8 cellular contexts compared by ENCODE assay signal in the genomic region with DNA sequence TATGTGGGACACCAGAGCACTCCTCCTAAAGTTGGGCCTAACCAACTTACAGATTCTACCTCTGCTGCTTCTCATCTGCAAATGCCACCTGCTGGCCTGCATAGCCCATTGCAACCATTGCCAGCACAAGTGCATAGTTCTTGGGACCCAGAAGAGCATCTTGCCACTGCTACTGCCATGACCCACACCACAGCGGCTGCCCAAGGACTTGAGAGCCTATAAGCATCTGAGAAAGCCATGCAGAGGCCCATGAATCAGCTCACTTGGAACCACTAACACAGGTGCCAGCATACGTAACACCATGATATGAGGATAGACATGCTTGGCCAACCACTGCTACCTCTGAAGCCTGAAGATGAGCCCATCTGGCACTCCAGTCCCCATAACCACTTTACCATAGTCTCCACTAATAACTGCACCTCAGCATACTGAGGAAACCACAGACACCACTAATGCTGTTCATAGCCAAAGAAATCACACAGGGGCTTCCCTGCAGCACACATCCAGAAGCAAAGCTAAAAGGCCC.
DNase-seq lines count a peak whose midpoint lies in the region; ATAC-seq and TF ChIP-seq lines count a peak whose summit lies in the region.

No MANE protein-coding gene starts in this region.

- peak overlapping the region in 7 of 11 experiments; percentile 19 to 71 (median 50); a peak in 12 of 22 replicates for H3K4me2 ChIP-seq in BLaER1 treated with 17β-estradiol and CSF1 and Interleukin-3, amounts not matched to agents 10 nM and 100 nM
- no peak overlapping the region for H3K4me2 ChIP-seq in mammary epithelial cell (ENCODE audit: insufficient read depth, low read depth, low read length)

- CTCF ChIA-PET in mammary epithelial cell (lab: Charles Lee; ENCODE audit: low non-redundant PET), result no interaction called here

- H3K9me3 ChIP-seq in BLaER1 treated with 17β-estradiol and CSF1 and Interleukin-3, amounts not matched to agents 10 nM and 100 nM (replicated peaks in 1 of 11), result peaks cover 21 to 87% (median 43%) of the 10 kb centered on the region in 11 experiments
- H3K9me3 ChIP-seq in mammary epithelial cell (replicated peaks; ENCODE audit: insufficient read depth, low read length), result peaks cover 2% of the 10 kb centered on the region
- H3K9me3 ChIP-seq in upper lobe of left lung, result peaks cover 0 to 21% (median 0%) of the 10 kb centered on the region in 4 donors

- intact Hi-C loops in mammary epithelial cell (cut with micrococcal nuclease), result no loop called here

- no peak for TF ChIP-seq EP300 in upper lobe of left lung (IDR thresholded peaks at IDR 0.05)

- no peak for TF ChIP-seq POLR2A in upper lobe of left lung (IDR thresholded peaks at IDR 0.05)

- ATAC-seq in GM19463 (IDR thresholded peaks at IDR 0.05; ENCODE audit: unreplicated experiment) (peak; percentile 93), HG03135 (IDR thresholded peaks at IDR 0.05; ENCODE audit: unreplicated experiment) (peak; percentile 94), upper lobe of left lung (ENCODE audit: low FRiP score in 2 of 2) (no peak)

- no peak overlapping the region for H2AFZ ChIP-seq in mammary epithelial cell (ENCODE audit: low read depth, low read length)

- H3K27me3 ChIP-seq in BLaER1 treated with 17β-estradiol and CSF1 and Interleukin-3, amounts not matched to agents 10 nM and 100 nM, result peaks cover 21 to 64% (median 40%) of the 10 kb centered on the region in 11 experiments
- H3K27me3 ChIP-seq in mammary epithelial cell (ENCODE audit: insufficient read depth, low read length), result no peaks in the 10 kb centered on the region
- no peaks in the 10 kb centered on the region for H3K27me3 ChIP-seq in upper lobe of left lung

- no peak overlapping the region for H3K9ac ChIP-seq in BLaER1 treated with 17β-estradiol and CSF1 and Interleukin-3, amounts not matched to agents 10 nM and 100 nM
- no peak overlapping the region for H3K9ac ChIP-seq in mammary epithelial cell (ENCODE audit: insufficient read depth, low read length)

- no peak overlapping the region for H3K27ac ChIP-seq in BLaER1 treated with 17β-estradiol and CSF1 and Interleukin-3, amounts not matched to agents 10 nM and 100 nM
- no peak overlapping the region for H3K27ac ChIP-seq in mammary epithelial cell (ENCODE audit: insufficient read depth, low read depth, low read length)
- H3K27ac ChIP-seq in upper lobe of left lung, result no peak overlapping the region

- in situ Hi-C loops in mammary epithelial cell (cut with MboI; ENCODE audit: low sequenced_read_pairs in 2 of 2), result no loop called here

- no peaks in the 10 kb centered on the region for H3K36me3 ChIP-seq in BLaER1 treated with 17β-estradiol and CSF1 and Interleukin-3, amounts not matched to agents 10 nM and 100 nM
- H3K36me3 ChIP-seq in mammary epithelial cell (ENCODE audit: insufficient read depth, low read length) (no peaks in the 10 kb centered on the region), upper lobe of left lung (no peaks in the 10 kb centered on the region)

- H3K4me1 ChIP-seq in BLaER1 treated with 17β-estradiol and CSF1 and Interleukin-3, amounts not matched to agents 10 nM and 100 nM, result peaks cover 0 to 25% (median 15%) of the 10 kb centered on the region in 10 experiments; a peak in 12 of 20 replicates
- H3K4me1 ChIP-seq in mammary epithelial cell (ENCODE audit: insufficient read depth, low read length) (no peaks in the 10 kb centered on the region), upper lobe of left lung (no peaks in the 10 kb centered on the region)

- dilution Hi-C loops in mammary epithelial cell (cut with HindIII; ENCODE audit: low sequenced_read_pairs), result no loop called here

- no peaks in the 10 kb centered on the region; a peak in 1 of 22 replicates for H4K20me1 ChIP-seq in BLaER1 treated with 17β-estradiol and CSF1 and Interleukin-3, amounts not matched to agents 10 nM and 100 nM
- no peaks in the 10 kb centered on the region for H4K20me1 ChIP-seq in mammary epithelial cell (ENCODE audit: insufficient read depth, low read length)

- no peak overlapping the region for H3K4me3 ChIP-seq in BLaER1 treated with 17β-estradiol and CSF1 and Interleukin-3, amounts not matched to agents 10 nM and 100 nM
- H3K4me3 ChIP-seq in mammary epithelial cell (replicated peaks in 1 of 3; ENCODE audit: insufficient read depth in 1 of 3, low read depth in 2 of 3, low read length in 3 of 3) (no peak overlapping the region), upper lobe of left lung (no peak overlapping the region)

- DNase-seq in mammary epithelial cell (no peak), AG08395 (ENCODE audit: low spot score) (no peak), COLO668 (lab: John Stamatoyannopoulos, UW; ENCODE audit: unreplicated experiment) (no peak), upper lobe of left lung (no peak)
- no peak for DNase-seq in stimulated activated CD4-positive, alpha-beta T cell treated with anti-CD3 and anti-CD28 coated beads, Interleukin-4, amount 100 ng/mL, for 1 hour

- peak; percentile 32 to 50 for TF ChIP-seq CTCF in mammary epithelial cell (conservative IDR thresholded peaks at IDR 0.05 in 1 of 2, IDR thresholded peaks at IDR 0.05 in 1 of 2; ENCODE audit: extremely low read depth in 1 of 2, insufficient read depth in 1 of 2, low read depth in 1 of 2, low read length in 2 of 2)
- no peak for TF ChIP-seq CTCF in upper lobe of left lung (IDR thresholded peaks at IDR 0.05)

- no TSS peak for BruUV-seq in mammary epithelial cell (replicated peaks; lab: Mats Ljungman, UMichigan)

- WGBS in mammary epithelial cell (ENCODE audit: low coverage, missing lambda C conversion rate), result 74% methylated on average over 2 of the region's 2 CpGs
- 75% methylated on average over 2 of the region's 2 CpGs; no CpG with 5 or more reads in 1 of the 2 donors for WGBS in upper lobe of left lung, 2 donors

- H3K79me2 ChIP-seq in mammary epithelial cell (ENCODE audit: insufficient read depth, low read length), result peaks cover 2% of the 10 kb centered on the region

Comparison
In these comparisons a context has a peak if more than half of its experiments do, and no peak if none do; other contexts are left out.
1. ATAC-seq: peak in GM19463 (single experiment) and HG03135 (single experiment); none in upper lobe of left lung (0 of 2).
2. CTCF ChIP-seq: peak in mammary epithelial cell (2 of 2); none in upper lobe of left lung (0 of 6).